Comparison of ENCODE assay signal across 1 cellular context in the genomic region with DNA sequence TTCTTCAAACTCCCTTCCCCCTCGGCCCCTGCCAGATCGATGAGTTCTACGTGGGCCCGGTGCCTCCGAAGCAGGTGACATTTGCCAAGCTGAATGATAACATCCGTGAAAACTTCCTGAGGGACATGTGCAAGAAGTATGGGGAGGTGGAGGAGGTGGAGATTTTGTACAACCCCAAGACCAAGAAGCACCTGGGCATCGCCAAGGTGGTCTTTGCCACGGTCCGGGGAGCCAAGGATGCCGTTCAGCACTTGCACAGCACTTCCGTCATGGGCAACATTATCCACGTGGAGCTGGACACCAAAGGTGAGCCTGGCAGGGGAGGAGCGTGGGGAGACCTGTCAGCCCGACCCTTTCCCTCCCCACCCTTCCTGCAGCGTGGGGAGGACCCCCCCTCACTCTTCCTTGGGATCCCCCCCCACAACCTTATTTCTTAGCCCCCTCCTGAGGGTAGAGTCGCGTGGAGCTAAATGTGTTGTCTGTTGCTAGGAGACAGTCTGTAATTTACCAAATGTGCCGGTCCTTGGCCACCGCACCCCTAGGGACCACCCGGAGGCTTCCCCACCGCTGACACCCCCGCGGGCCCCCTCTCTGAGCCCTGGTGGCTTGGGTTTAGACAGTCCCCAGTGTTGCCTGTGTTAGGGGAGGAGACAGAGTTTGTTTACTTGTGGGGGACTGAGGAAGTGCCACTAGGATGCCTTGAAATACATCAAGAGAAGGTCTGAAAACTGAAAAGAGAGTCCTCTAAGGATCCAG.
TF ChIP-seq lines count a peak whose summit lies in the region.

No MANE protein-coding gene starts in this region.

TF ChIP-seq in GM12878, 131 proteins besides CTCF, POLR2A, EP300 and RAD21:
- peak; percentile 53; the same call in 1 of the 2 replicates for TF ChIP-seq BMI1 (IDR thresholded peaks at IDR 0.05; ENCODE audit: borderline replicate concordance)
- TF ChIP-seq MEF2B (IDR thresholded peaks at IDR 0.05; ENCODE audit: partially characterized antibody, poor library complexity, severe bottlenecking), result peak; percentile 63
- peak; percentile 47; the same call in 1 of the 2 replicates for TF ChIP-seq SPI1 (IDR thresholded peaks at IDR 0.05; ENCODE audit: borderline replicate concordance, insufficient read depth, low read depth, low read length)
- TF ChIP-seq, protein P1, sequence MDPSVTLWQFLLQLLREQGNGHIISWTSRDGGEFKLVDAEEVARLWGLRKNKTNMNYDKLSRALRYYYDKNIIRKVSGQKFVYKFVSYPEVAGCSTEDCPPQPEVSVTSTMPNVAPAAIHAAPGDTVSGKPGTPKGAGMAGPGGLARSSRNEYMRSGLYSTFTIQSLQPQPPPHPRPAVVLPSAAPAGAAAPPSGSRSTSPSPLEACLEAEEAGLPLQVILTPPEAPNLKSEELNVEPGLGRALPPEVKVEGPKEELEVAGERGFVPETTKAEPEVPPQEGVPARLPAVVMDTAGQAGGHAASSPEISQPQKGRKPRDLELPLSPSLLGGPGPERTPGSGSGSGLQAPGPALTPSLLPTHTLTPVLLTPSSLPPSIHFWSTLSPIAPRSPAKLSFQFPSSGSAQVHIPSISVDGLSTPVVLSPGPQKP (IDR thresholded peaks at IDR 0.05; ENCODE audit: low read depth, low read length), result no peak
- no peak for TF ChIP-seq BRCA1 (IDR thresholded peaks at IDR 0.05; ENCODE audit: low read depth, low read length)
- TF ChIP-seq DPF2 (IDR thresholded peaks at IDR 0.05), result no peak
- no peak for TF ChIP-seq NR2C2 (IDR thresholded peaks at IDR 0.05; ENCODE audit: borderline replicate concordance, control insufficient read depth, insufficient read length, low read depth)
- TF ChIP-seq, protein P2, sequence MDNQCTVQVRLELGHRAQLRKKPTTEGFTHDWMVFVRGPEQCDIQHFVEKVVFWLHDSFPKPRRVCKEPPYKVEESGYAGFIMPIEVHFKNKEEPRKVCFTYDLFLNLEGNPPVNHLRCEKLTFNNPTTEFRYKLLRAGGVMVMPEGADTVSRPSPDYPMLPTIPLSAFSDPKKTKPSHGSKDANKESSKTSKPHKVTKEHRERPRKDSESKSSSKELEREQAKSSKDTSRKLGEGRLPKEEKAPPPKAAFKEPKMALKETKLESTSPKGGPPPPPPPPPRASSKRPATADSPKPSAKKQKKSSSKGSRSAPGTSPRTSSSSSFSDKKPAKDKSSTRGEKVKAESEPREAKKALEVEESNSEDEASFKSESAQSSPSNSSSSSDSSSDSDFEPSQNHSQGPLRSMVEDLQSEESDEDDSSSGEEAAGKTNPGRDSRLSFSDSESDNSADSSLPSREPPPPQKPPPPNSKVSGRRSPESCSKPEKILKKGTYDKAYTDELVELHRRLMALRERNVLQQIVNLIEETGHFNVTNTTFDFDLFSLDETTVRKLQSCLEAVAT (IDR thresholded peaks at IDR 0.05), result no peak
- 0 out of 2 replicates have a peak, but pooled peaks have one; percentile 4 for TF ChIP-seq BACH1 (IDR thresholded peaks at IDR 0.05; ENCODE audit: borderline replicate concordance)
- peak in 1 of 2 experiments; percentile 32; a peak in 1 of 3 replicates for TF ChIP-seq EGR1 (IDR thresholded peaks at IDR 0.05; ENCODE audit: borderline replicate concordance in 1 of 2, low read depth in 2 of 2, low read length in 2 of 2)
- TF ChIP-seq TAF1 (IDR thresholded peaks at IDR 0.05; ENCODE audit: borderline replicate concordance, low read depth, low read length), result no peak
- no peak for TF ChIP-seq CBX3 (IDR thresholded peaks at IDR 0.05; ENCODE audit: borderline replicate concordance, low read depth)
- no peak for TF ChIP-seq FOS (IDR thresholded peaks at IDR 0.05; ENCODE audit: borderline replicate concordance, extremely low read depth, insufficient read length)
- TF ChIP-seq NBN (IDR thresholded peaks at IDR 0.05), result no peak
- TF ChIP-seq, protein P3, sequence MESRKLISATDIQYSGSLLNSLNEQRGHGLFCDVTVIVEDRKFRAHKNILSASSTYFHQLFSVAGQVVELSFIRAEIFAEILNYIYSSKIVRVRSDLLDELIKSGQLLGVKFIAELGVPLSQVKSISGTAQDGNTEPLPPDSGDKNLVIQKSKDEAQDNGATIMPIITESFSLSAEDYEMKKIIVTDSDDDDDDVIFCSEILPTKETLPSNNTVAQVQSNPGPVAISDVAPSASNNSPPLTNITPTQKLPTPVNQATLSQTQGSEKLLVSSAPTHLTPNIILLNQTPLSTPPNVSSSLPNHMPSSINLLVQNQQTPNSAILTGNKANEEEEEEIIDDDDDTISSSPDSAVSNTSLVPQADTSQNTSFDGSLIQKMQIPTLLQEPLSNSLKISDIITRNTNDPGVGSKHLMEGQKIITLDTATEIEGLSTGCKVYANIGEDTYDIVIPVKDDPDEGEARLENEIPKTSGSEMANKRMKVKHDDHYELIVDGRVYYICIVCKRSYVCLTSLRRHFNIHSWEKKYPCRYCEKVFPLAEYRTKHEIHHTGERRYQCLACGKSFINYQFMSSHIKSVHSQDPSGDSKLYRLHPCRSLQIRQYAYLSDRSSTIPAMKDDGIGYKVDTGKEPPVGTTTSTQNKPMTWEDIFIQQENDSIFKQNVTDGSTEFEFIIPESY (IDR thresholded peaks at IDR 0.05), result no peak
- TF ChIP-seq MXI1 (IDR thresholded peaks at IDR 0.05; ENCODE audit: low read depth, low read length), result peak; percentile 88
- TF ChIP-seq ZNF24 (IDR thresholded peaks at IDR 0.05), result no peak
- TF ChIP-seq, protein P4, sequence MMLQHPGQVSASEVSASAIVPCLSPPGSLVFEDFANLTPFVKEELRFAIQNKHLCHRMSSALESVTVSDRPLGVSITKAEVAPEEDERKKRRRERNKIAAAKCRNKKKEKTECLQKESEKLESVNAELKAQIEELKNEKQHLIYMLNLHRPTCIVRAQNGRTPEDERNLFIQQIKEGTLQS (IDR thresholded peaks at IDR 0.05; ENCODE audit: borderline replicate concordance, extremely low read depth, low read depth, low read length), result no peak
- no peak for TF ChIP-seq ZNF207 (IDR thresholded peaks at IDR 0.05; ENCODE audit: borderline replicate concordance)
- TF ChIP-seq MYC (IDR thresholded peaks at IDR 0.05; ENCODE audit: insufficient read depth, insufficient read length, insufficient replicate concordance, low read length, severe bottlenecking), result no peak
- TF ChIP-seq, protein P5, sequence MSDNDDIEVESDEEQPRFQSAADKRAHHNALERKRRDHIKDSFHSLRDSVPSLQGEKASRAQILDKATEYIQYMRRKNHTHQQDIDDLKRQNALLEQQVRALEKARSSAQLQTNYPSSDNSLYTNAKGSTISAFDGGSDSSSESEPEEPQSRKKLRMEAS (IDR thresholded peaks at IDR 0.05; ENCODE audit: low read depth, low read length), result no peak
- no peak for TF ChIP-seq FOXK2 (IDR thresholded peaks at IDR 0.05)
- TF ChIP-seq, protein P6, sequence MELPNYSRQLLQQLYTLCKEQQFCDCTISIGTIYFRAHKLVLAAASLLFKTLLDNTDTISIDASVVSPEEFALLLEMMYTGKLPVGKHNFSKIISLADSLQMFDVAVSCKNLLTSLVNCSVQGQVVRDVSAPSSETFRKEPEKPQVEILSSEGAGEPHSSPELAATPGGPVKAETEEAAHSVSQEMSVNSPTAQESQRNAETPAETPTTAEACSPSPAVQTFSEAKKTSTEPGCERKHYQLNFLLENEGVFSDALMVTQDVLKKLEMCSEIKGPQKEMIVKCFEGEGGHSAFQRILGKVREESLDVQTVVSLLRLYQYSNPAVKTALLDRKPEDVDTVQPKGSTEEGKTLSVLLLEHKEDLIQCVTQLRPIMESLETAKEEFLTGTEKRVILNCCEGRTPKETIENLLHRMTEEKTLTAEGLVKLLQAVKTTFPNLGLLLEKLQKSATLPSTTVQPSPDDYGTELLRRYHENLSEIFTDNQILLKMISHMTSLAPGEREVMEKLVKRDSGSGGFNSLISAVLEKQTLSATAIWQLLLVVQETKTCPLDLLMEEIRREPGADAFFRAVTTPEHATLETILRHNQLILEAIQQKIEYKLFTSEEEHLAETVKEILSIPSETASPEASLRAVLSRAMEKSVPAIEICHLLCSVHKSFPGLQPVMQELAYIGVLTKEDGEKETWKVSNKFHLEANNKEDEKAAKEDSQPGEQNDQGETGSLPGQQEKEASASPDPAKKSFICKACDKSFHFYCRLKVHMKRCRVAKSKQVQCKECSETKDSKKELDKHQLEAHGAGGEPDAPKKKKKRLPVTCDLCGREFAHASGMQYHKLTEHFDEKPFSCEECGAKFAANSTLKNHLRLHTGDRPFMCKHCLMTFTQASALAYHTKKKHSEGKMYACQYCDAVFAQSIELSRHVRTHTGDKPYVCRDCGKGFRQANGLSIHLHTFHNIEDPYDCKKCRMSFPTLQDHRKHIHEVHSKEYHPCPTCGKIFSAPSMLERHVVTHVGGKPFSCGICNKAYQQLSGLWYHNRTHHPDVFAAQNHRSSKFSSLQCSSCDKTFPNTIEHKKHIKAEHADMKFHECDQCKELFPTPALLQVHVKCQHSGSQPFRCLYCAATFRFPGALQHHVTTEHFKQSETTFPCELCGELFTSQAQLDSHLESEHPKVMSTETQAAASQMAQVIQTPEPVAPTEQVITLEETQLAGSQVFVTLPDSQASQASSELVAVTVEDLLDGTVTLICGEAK (IDR thresholded peaks at IDR 0.05; ENCODE audit: borderline replicate concordance), result no peak
- no peak for TF ChIP-seq SP1 (IDR thresholded peaks at IDR 0.05; ENCODE audit: low read depth, low read length)
- TF ChIP-seq, protein P7, sequence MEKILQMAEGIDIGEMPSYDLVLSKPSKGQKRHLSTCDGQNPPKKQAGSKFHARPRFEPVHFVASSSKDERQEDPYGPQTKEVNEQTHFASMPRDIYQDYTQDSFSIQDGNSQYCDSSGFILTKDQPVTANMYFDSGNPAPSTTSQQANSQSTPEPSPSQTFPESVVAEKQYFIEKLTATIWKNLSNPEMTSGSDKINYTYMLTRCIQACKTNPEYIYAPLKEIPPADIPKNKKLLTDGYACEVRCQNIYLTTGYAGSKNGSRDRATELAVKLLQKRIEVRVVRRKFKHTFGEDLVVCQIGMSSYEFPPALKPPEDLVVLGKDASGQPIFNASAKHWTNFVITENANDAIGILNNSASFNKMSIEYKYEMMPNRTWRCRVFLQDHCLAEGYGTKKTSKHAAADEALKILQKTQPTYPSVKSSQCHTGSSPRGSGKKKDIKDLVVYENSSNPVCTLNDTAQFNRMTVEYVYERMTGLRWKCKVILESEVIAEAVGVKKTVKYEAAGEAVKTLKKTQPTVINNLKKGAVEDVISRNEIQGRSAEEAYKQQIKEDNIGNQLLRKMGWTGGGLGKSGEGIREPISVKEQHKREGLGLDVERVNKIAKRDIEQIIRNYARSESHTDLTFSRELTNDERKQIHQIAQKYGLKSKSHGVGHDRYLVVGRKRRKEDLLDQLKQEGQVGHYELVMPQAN (conservative IDR thresholded peaks at IDR 0.05), result peak; percentile 91
- TF ChIP-seq SIN3A (IDR thresholded peaks at IDR 0.05; ENCODE audit: low read depth, low read length), result peak; percentile 92
